8 cellular contexts compared by ENCODE assay signal in the genomic region with DNA sequence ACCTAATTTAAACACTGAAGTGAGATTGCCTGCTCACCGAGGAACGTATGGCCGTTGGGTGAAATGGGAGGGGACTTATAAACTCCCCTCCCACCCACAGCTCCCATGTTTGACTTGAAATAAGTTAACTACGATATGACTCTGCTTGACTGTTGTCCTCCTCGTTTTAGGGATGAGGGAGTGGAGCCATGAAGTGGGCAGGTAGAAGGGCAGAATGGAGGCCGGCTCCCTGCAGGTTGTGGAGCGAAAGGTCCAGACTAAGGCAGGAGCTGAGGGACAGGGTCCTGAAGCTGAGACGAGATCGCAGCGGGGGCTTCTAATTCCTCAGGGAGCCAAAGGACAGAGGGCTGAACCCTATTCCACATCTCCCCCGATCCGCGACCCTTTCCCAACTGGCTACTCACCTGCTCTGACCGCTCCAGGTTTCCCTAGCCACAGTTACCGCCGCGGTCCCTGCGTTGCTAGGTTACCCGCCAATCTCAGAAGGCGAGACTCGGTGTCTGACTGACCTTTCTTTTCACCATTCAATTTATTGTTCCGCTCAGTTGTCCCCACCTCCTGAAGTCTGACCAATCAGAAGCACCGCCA. TPM values are rescaled to one million over a fixed set of nuclear protein-coding genes. Genes with fewer than 3 reads are reported as not detected.
DNase-seq lines count a peak whose midpoint lies in the region; ATAC-seq and TF ChIP-seq lines count a peak whose summit lies in the region.

No MANE protein-coding gene starts in this region.

- TF ChIP-seq POLR2A in esophagus squamous epithelium (IDR thresholded peaks at IDR 0.05) (no peak), sigmoid colon (IDR thresholded peaks at IDR 0.05) (no peak)

- H3K9me3 ChIP-seq in cardiac muscle cell (ENCODE audit: low read depth): no peaks in the 10 kb centered on the region
- H3K9me3 ChIP-seq in Panc1 (ENCODE audit: control insufficient read depth, insufficient read depth, low read depth, low read length): no peaks in the 10 kb centered on the region
- H3K9me3 ChIP-seq in esophagus squamous epithelium: no peaks in the 10 kb centered on the region
- H3K9me3 ChIP-seq in sigmoid colon: no peaks in the 10 kb centered on the region

- CTCF ChIA-PET in Panc1 (lab: Charles Lee): no interaction called here

- DNase-seq in cardiac muscle cell (ENCODE audit: low read depth in 1 of 2, low spot score in 1 of 2) (no peak), left ventricle myocardium superior (no peak), Panc1 (ENCODE audit: low read depth, low spot score) (no peak), esophagus squamous epithelium (lab: John Stamatoyannopoulos, UW) (no peak), sigmoid colon (no peak), Kasumi-1 (lab: John Stamatoyannopoulos, UW) (no peak)
- DNase-seq in stimulated activated CD4-positive, alpha-beta T cell treated with anti-CD3 and anti-CD28 coated beads, Interleukin-15, amount 100 ng/mL, for 24 hours: no peak

- TSS peak; percentile 77 for BruUV-seq in Panc1 (replicated peaks; lab: Mats Ljungman, UMichigan)

- no peaks in the 10 kb centered on the region for H3K27me3 ChIP-seq in cardiac muscle cell
- no peaks in the 10 kb centered on the region for H3K27me3 ChIP-seq in Panc1 (ENCODE audit: control insufficient read depth, insufficient read depth, low read length)
- H3K27me3 ChIP-seq in esophagus squamous epithelium: no peaks in the 10 kb centered on the region
- H3K27me3 ChIP-seq in sigmoid colon: no peaks in the 10 kb centered on the region

- WGBS in esophagus squamous epithelium, 2 donors: 0% methylated on average over 18 to 20 of the region's 23 CpGs
- WGBS in sigmoid colon, 2 donors: 1% methylated on average over 23 of the region's 23 CpGs

- intact Hi-C loops in left ventricle myocardium superior (cut with micrococcal nuclease): no loop called here
- intact Hi-C loops in Panc1 (cut with micrococcal nuclease; ENCODE audit: unreplicated experiment): no loop called here
- intact Hi-C loops in esophagus squamous epithelium (cut with DNase I): no loop called here
- intact Hi-C loops in sigmoid colon (cut with DNase I): loop anchor here (1.0 to 2.0 kb wide), 2 partner anchors 36 to 138 kb away; partner anchors contain the start of genes DDX54, PLBD2 and RITA1

- H3K4me3 ChIP-seq in cardiac muscle cell (peak overlapping the region; percentile 28), Panc1 (ENCODE audit: low read depth in 2 of 2, low read length in 2 of 2) (peak overlapping the region; percentile 71 to 80), esophagus squamous epithelium (peak overlapping the region; percentile 21 to 82 (median 56)), sigmoid colon (peak overlapping the region; percentile 29 to 94 (median 56))

- in situ Hi-C loops in Panc1 (cut with HindIII; ENCODE audit: low pct_unique_long_range_greater_than_20kb, low sequenced_read_pairs): no loop called here

- H3K4me1 ChIP-seq in cardiac muscle cell (ENCODE audit: low read depth) (peaks cover 2% of the 10 kb centered on the region), Panc1 (ENCODE audit: control insufficient read depth, insufficient read depth, low read length) (peaks cover 28% of the 10 kb centered on the region), esophagus squamous epithelium (peaks cover 17 to 64% (median 21%) of the 10 kb centered on the region in 3 donors), sigmoid colon (peaks cover 0 to 36% (median 30%) of the 10 kb centered on the region in 4 donors)

- ATAC-seq in left ventricle myocardium superior: no peak
- ATAC-seq in Panc1: peak; percentile 10
- no peak for ATAC-seq in esophagus mucosa

- no peak for TF ChIP-seq EP300 in sigmoid colon (IDR thresholded peaks at IDR 0.05)

- H3K36me3 ChIP-seq in cardiac muscle cell: no peaks in the 10 kb centered on the region
- no peaks in the 10 kb centered on the region for H3K36me3 ChIP-seq in Panc1 (ENCODE audit: control insufficient read depth, insufficient read depth, low read length)
- H3K36me3 ChIP-seq in esophagus squamous epithelium: no peaks in the 10 kb centered on the region
- no peaks in the 10 kb centered on the region for H3K36me3 ChIP-seq in sigmoid colon

- H3K27ac ChIP-seq in cardiac muscle cell (no peak overlapping the region), Panc1 (ENCODE audit: low read length) (peak overlapping the region; percentile 81), esophagus squamous epithelium (peak overlapping the region; percentile 7 to 67 (median 54)), sigmoid colon (peak overlapping the region in 3 of 4 donors; percentile 60 to 65 (median 64))

- POLR2A ChIA-PET in Panc1 (lab: Charles Lee): interaction anchor here (1.0 kb wide), 1 partner anchor 13 kb away, joined by 3 read pairs; no protein-coding TSS in a partner anchor

- TF ChIP-seq CTCF in cardiac muscle cell (IDR thresholded peaks at IDR 0.05; ENCODE audit: low read depth, low read length) (no peak), Panc1 (IDR thresholded peaks at IDR 0.05) (no peak), esophagus squamous epithelium (IDR thresholded peaks at IDR 0.05) (no peak), sigmoid colon (IDR thresholded peaks at IDR 0.05) (no peak)

RNA-seq across cellular contexts. Expression of gene TPCN1, which starts 0.6 kb away (rescaled TPM):
- total RNA-seq in cardiac muscle cell (11.1 and 24.2 TPM in 2 replicates), left ventricle myocardium superior (145 TPM), Panc1 (2021; ENCODE audit: unreplicated experiment) (75.2 TPM), esophagus squamous epithelium (10 to 100 TPM; 15.5 to 48.8 (median 34.5) TPM), sigmoid colon (10 to 100 TPM; 25.7 to 51.5 (median 28.9) TPM), esophagus mucosa (35.2 TPM)
- polyA plus RNA-seq in cardiac muscle cell (13.4 and 31.1 TPM in 2 replicates), sigmoid colon (10 to 100 TPM in 1 of 3 donors, 1 to 10 TPM in 2; 6.0 to 51.0 (median 9.7) TPM)
- polyA plus RNA-seq in Panc1 (2012; ENCODE audit: insufficient read length): 94.6 TPM

RNA-seq across cellular contexts. Expression of gene RITA1, which starts 35.2 kb away (rescaled TPM):
- total RNA-seq in cardiac muscle cell (40.7 and 44.4 TPM in 2 replicates), left ventricle myocardium superior (19.5 TPM), Panc1 (2021; ENCODE audit: unreplicated experiment) (41.0 TPM), esophagus squamous epithelium (10 to 100 TPM; 17.0 to 30.0 (median 20.3) TPM), sigmoid colon (10 to 100 TPM; 12.5 to 18.3 (median 15.5) TPM), esophagus mucosa (11.0 TPM)
- polyA plus RNA-seq in cardiac muscle cell (36.1 and 39.7 TPM in 2 replicates), sigmoid colon (10 to 100 TPM; 16.2 to 28.4 (median 18.7) TPM)
- 45.7 TPM for polyA plus RNA-seq in Panc1 (2012; ENCODE audit: insufficient read length)

RNA-seq across cellular contexts. Expression of gene DDX54, which starts 35.4 kb away (rescaled TPM):
- 72.6 and 148 TPM in 2 replicates for total RNA-seq in cardiac muscle cell
- 49.2 and 59.7 TPM in 2 replicates for polyA plus RNA-seq in cardiac muscle cell
- 33.8 TPM for total RNA-seq in left ventricle myocardium superior
- total RNA-seq in Panc1 (2021; ENCODE audit: unreplicated experiment): 101 TPM
- polyA plus RNA-seq in Panc1 (2012; ENCODE audit: insufficient read length): 156 TPM
- total RNA-seq in esophagus squamous epithelium: 10 to 100 TPM; 35.3 to 80.5 (median 65.2) TPM
- total RNA-seq in sigmoid colon: 10 to 100 TPM; 24.5 to 47.4 (median 40.8) TPM
- 10 to 100 TPM; 19.2 to 82.8 (median 25.4) TPM for polyA plus RNA-seq in sigmoid colon
- 46.6 TPM for total RNA-seq in esophagus mucosa
